9 cellular contexts compared by ENCODE assay signal in the genomic region with DNA sequence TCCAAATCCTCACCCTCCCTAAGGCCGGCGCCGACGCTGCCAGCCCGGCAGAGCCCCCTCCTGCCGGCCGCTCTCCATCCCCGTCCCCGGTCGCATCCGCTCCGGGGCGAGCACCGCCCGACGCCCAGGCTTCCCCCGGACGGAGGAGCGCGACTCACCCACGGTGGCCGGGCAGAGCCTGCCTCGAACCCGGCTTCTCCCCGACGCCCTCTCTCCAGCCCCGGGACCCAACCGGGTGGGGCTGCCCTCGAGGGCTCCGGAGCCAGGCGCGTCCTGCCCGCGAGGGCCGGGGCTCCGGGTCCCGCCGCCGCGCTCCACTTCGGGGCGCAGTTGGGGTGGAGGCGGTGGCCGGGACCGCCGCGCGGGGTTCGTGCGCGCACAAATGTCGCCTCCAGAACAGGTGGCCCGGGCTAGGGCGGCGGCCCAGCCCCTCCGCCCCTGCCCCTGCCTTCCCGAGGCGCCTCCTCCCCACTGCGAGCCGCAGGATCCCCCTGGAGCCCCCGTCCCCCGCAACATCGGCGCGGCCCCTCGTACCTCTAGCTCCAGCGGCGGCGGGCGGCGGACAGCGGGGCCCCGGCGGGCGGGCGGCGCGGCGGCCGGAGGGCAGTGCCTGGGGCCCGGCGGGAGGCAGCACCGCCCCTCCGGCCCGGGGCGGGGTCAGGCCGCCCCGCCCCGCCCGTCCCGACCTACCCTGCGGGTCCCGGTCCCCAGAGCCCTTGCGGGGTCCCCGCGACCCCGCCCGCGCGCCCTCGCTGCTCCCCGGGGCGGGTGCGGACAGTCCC. TPM values are rescaled to one million over a fixed set of nuclear protein-coding genes. Genes with fewer than 3 reads are reported as not detected.
A peak's percentile ranks its signal among the peaks of the same experiment; 100 is the strongest.
DNase-seq lines count a peak whose midpoint lies in the region; ATAC-seq and TF ChIP-seq lines count a peak whose summit lies in the region.
"Had no signal": no experiment of that assay in that cellular context is flagged by ENCODE, and none has a peak within 500 bp of the region (broad histone marks: within the 10 kb centered on the region; RNA-seq: fewer than 3 reads in every experiment).

A gene with protein sequence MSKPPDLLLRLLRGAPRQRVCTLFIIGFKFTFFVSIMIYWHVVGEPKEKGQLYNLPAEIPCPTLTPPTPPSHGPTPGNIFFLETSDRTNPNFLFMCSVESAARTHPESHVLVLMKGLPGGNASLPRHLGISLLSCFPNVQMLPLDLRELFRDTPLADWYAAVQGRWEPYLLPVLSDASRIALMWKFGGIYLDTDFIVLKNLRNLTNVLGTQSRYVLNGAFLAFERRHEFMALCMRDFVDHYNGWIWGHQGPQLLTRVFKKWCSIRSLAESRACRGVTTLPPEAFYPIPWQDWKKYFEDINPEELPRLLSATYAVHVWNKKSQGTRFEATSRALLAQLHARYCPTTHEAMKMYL (minus strand): TSS at position 608 of the 782 bp plus-strand sequence. CDS start 26,919 bp downstream, outside the sequence.

- no peak for ATAC-seq in HG03039 (IDR thresholded peaks at IDR 0.05; ENCODE audit: unreplicated experiment)
- no peak for ATAC-seq in GM19035 (IDR thresholded peaks at IDR 0.05; ENCODE audit: unreplicated experiment)

- no peaks in the 10 kb centered on the region for H3K79me2 ChIP-seq in OCI-LY1 (ENCODE audit: insufficient read depth, low read length)

- 0% methylated on average over 67 to 70 of the region's 104 CpGs for WGBS in mesodermal cell (ENCODE audit: insufficient coverage in 2 of 2), 2 experiments
- WGBS in urinary bladder: under 1% methylated on average over 104 of the region's 104 CpGs

- H3K4me3 ChIP-seq in GM12865 (ENCODE audit: low read depth, low read length) (peak within 1 kb of the TSS; percentile 76), OCI-LY1 (ENCODE audit: low read depth, low read length, poor library complexity, severe bottlenecking) (peak within 1 kb of the TSS; percentile 60), mesodermal cell (ENCODE audit: extremely low read depth, insufficient read depth, low read length, poor library complexity, severe bottlenecking) (peak within 1 kb of the TSS; percentile 46), urinary bladder (ENCODE audit: low read depth, low read length) (peak within 1 kb of the TSS; percentile 93)
- peak within 1 kb of the TSS; percentile 42 for H3K4me3 ChIP-seq in effector memory CD4-positive, alpha-beta T cell (ENCODE audit: insufficient read depth, low read depth, low read length, poor library complexity, severe bottlenecking)

- peak within 1 kb of the TSS; percentile 42; the same call in 1 of the 2 replicates for H3K9ac ChIP-seq in OCI-LY1 (ENCODE audit: low read length)

- peaks cover 19% of the 10 kb centered on the region; the same call in 1 of the 2 replicates for H3K27me3 ChIP-seq in OCI-LY1 (ENCODE audit: insufficient read depth, low read length)
- H3K27me3 ChIP-seq in effector memory CD4-positive, alpha-beta T cell (replicated peaks; ENCODE audit: control insufficient read depth, insufficient read depth, low read length, poor library complexity, severe bottlenecking): peaks cover 34% of the 10 kb centered on the region

- TF ChIP-seq CTCF in GM12865 (IDR thresholded peaks at IDR 0.05; ENCODE audit: insufficient read depth, low read depth, low read length, missing control alignments) (no peak), OCI-LY1 (IDR thresholded peaks at IDR 0.05; ENCODE audit: low read length) (no peak)

- no peaks in the 10 kb centered on the region for H3K9me2 ChIP-seq in OCI-LY1 (ENCODE audit: low read depth, low read length)

- DNase-seq in GM12865 (ENCODE audit: low read depth) (peak; percentile 39), HK-2 (ENCODE audit: unreplicated experiment) (no peak)
- DNase-seq in effector memory CD4-positive, alpha-beta T cell: no peak

- peaks cover 10% of the 10 kb centered on the region; the same call in 1 of the 2 replicates for H3F3A ChIP-seq in OCI-LY1 (ENCODE audit: insufficient read depth, low read length)

- H3K36me3 ChIP-seq in OCI-LY1 (ENCODE audit: insufficient read depth, low read length): no peaks in the 10 kb centered on the region
- H3K36me3 ChIP-seq in effector memory CD4-positive, alpha-beta T cell (ENCODE audit: control insufficient read depth, insufficient read depth, low read length): no peaks in the 10 kb centered on the region
- H3K36me3 ChIP-seq in mesodermal cell (ENCODE audit: control insufficient read depth, insufficient read depth, low read length): no peaks in the 10 kb centered on the region
- no peaks in the 10 kb centered on the region for H3K36me3 ChIP-seq in urinary bladder (ENCODE audit: insufficient read depth)

- H3K4me1 ChIP-seq in OCI-LY1 (ENCODE audit: insufficient read depth, low read length, severe bottlenecking) (peaks cover 52% of the 10 kb centered on the region), mesodermal cell (ENCODE audit: control insufficient read depth, insufficient read depth, low read length, poor library complexity, severe bottlenecking) (peaks cover 7% of the 10 kb centered on the region), urinary bladder (ENCODE audit: insufficient read depth) (no peaks in the 10 kb centered on the region)
- peaks cover 14% of the 10 kb centered on the region for H3K4me1 ChIP-seq in effector memory CD4-positive, alpha-beta T cell (ENCODE audit: control insufficient read depth, insufficient read depth, low read length, poor library complexity, severe bottlenecking)

- no peak within 1 kb of the TSS for H2AFZ ChIP-seq in OCI-LY1 (ENCODE audit: low read length)

- H3K27ac ChIP-seq in OCI-LY1 (ENCODE audit: low read depth, low read length, poor library complexity, severe bottlenecking): no peak within 1 kb of the TSS
- no peak within 1 kb of the TSS for H3K27ac ChIP-seq in effector memory CD4-positive, alpha-beta T cell (ENCODE audit: insufficient read depth, low read length, poor library complexity, severe bottlenecking)
- no peak within 1 kb of the TSS for H3K27ac ChIP-seq in mesodermal cell (ENCODE audit: low read depth, low read length, severe bottlenecking)
- peak within 1 kb of the TSS; percentile 86 for H3K27ac ChIP-seq in urinary bladder (ENCODE audit: low read depth)

- peak within 1 kb of the TSS; percentile 66 for H3K4me2 ChIP-seq in OCI-LY1 (ENCODE audit: low read length)

- no peaks in the 10 kb centered on the region for H4K20me1 ChIP-seq in OCI-LY1 (ENCODE audit: insufficient read depth, low read length)

- H3K9me3 ChIP-seq in OCI-LY1 (ENCODE audit: low read length) (no peaks in the 10 kb centered on the region), mesodermal cell (ENCODE audit: control insufficient read depth, low read length) (no peaks in the 10 kb centered on the region)
- no peaks in the 10 kb centered on the region for H3K9me3 ChIP-seq in effector memory CD4-positive, alpha-beta T cell (ENCODE audit: control insufficient read depth, low read length)

RNA-seq across cellular contexts. Expression of the gene that starts here (rescaled TPM):
- 1.6 TPM for polyA plus RNA-seq in mesodermal cell (2013, experiment 1 of 2)
- 2.2 TPM for polyA plus RNA-seq in mesodermal cell (2013, experiment 2 of 2)
- 10.7 TPM for total RNA-seq in urinary bladder
- polyA plus RNA-seq in urinary bladder: 71.2 TPM
- total RNA-seq: T-helper 2 cell treated with Interferon-gamma antibody and Interleukin-4, amounts not matched to agents 100 ng/mL and 5 ng/mL, for 36 hours had no signal

Comparison
In these comparisons a context has a peak if more than half of its experiments do, and no peak if none do; other contexts are left out.
1. H3K4me3 ChIP-seq: peak in every context shown above with its lines; median percentile 93 in urinary bladder; 76 in GM12865; 60 in OCI-LY1; 46 in mesodermal cell; 42 in effector memory CD4-positive, alpha-beta T cell.